ENCODE assay signal across 10 cellular contexts in genomic region chr21:35416866-35417453, GRCh38.
"Had no signal": no experiment of that assay in that cellular context is flagged by ENCODE, and none has a peak within 500 bp of the region (broad histone marks: within the 10 kb centered on the region; RNA-seq: fewer than 3 reads in every experiment).

No MANE protein-coding gene starts in this region.

- H3K27ac ChIP-seq: GM23248, HL-60, KMS-11 had no signal

- H3K9me3 ChIP-seq: HAP-1 had no signal

- DNase-seq: GM23248, GOT3, H7, HFFc6, IMR-90, KBM-7 had no signal

- H3K4me3 Mint-ChIP-seq: HFFc6 had no signal

- H3K4me1 ChIP-seq: HAP-1 had no signal

- ATAC-seq: HCT116 had no signal

- H3K4me2 ChIP-seq: KMS-11 had no signal

- H3K36me3 ChIP-seq: HAP-1 had no signal

- H3K9ac ChIP-seq: GM23248, KMS-11 had no signal

- H3K4me3 ChIP-seq: GM23248, HAP-1 had no signal

- H2AFZ ChIP-seq: GM23248 had no signal

- H3K27ac Mint-ChIP-seq: HFFc6 had no signal
